In the genomic region with DNA sequence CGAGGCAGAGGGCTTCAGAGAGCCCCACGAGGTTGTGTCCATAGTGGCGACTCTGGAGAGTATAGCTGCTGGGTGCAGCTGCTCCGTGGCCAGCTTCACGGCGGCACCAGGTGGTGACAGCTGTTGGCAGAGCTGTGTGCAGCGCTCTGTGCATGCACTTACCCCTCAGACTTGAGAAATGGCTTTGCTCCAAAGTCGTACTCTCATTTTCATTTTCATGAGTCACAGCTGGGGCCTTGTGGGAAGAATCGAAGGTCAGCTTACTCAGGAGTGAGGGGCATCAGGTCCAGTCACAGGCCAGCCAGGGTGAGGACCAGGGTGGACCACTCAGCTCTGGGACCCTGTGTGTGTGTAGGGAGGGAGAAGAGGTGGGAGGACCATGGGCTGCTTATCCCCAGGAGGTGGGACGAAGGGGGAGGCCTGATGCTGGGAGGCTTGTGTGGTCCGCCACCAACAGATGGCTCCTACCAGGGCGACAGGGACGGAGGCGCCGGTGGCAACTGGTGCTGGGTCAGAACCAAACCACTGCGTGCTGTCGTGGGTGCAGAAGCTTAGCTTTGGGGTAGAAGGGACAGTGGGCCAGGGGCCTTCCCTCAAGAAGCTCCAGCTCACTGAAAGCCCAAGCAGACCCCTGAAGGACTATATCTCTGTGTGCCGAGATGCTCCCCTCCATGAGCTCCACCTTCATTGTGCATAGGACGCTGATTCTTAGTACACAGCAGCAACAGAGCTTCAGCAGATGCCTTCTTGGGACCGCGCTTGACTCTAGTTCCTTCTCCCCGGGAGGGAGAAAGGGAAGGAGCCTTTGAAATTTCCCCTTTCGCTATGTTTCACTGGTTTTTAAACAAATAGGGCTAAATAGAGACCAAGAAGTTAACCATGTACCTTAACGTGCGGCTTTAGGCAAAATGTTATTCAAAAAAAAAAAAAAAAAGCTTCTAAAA, we compare ENCODE assay signal across 8 cellular contexts.
A peak's percentile ranks its signal among the peaks of the same experiment; 100 is the strongest.
DNase-seq lines count a peak whose midpoint lies in the region; ATAC-seq and TF ChIP-seq lines count a peak whose summit lies in the region.

No MANE protein-coding gene starts in this region.

- DNase-seq in activated naive CD8-positive, alpha-beta T cell treated with anti-CD3 and anti-CD28 coated beads for 36 hours, result peak; percentile 50
- no peak for DNase-seq in NCI-H1436 (lab: John Stamatoyannopoulos, UW)
- no peak for DNase-seq in occipital lobe (lab: John Stamatoyannopoulos, UW)
- no peak for DNase-seq in GOT3 (lab: John Stamatoyannopoulos, UW)

- H3K9me3 Mint-ChIP-seq in activated naive CD8-positive, alpha-beta T cell treated with anti-CD3 and anti-CD28 coated beads for 36 hours, result no peaks in the 10 kb centered on the region
- no peaks in the 10 kb centered on the region for H3K9me3 Mint-ChIP-seq in nephron

- H3K4me1 Mint-ChIP-seq in activated naive CD8-positive, alpha-beta T cell treated with anti-CD3 and anti-CD28 coated beads for 36 hours, result peaks cover 61% of the 10 kb centered on the region
- peaks cover 33% of the 10 kb centered on the region for H3K4me1 Mint-ChIP-seq in nephron

- peaks cover 33% of the 10 kb centered on the region for H3K36me3 Mint-ChIP-seq in activated naive CD8-positive, alpha-beta T cell treated with anti-CD3 and anti-CD28 coated beads for 36 hours
- no peaks in the 10 kb centered on the region for H3K36me3 Mint-ChIP-seq in nephron (ENCODE audit: low read depth)

- peak overlapping the region; percentile 90 for H3K27ac Mint-ChIP-seq in activated naive CD8-positive, alpha-beta T cell treated with anti-CD3 and anti-CD28 coated beads for 36 hours
- peak overlapping the region; percentile 81 to 88 (median 87) for H3K27ac Mint-ChIP-seq in nephron

- peak overlapping the region; percentile 56 for H3K4me3 Mint-ChIP-seq in activated naive CD8-positive, alpha-beta T cell treated with anti-CD3 and anti-CD28 coated beads for 36 hours
- peak overlapping the region in 1 of 3 experiments; percentile 35 for H3K4me3 Mint-ChIP-seq in nephron

- no peak for TF ChIP-seq CTCF in nephron (IDR thresholded peaks at IDR 0.05; ENCODE audit: unreplicated experiment in 3 of 3)

- H3K27me3 Mint-ChIP-seq in activated naive CD8-positive, alpha-beta T cell treated with anti-CD3 and anti-CD28 coated beads for 36 hours, result no peaks in the 10 kb centered on the region
- no peaks in the 10 kb centered on the region for H3K27me3 Mint-ChIP-seq in nephron (ENCODE audit: low read depth)

- peak; percentile 25 for TF ChIP-seq POLR2A in GM10847 (IDR thresholded peaks at IDR 0.05; ENCODE audit: extremely low read depth, insufficient read length)

- peak; percentile 53 for ATAC-seq in GM19397 (IDR thresholded peaks at IDR 0.05; ENCODE audit: unreplicated experiment)
- peak; percentile 60 for ATAC-seq in HG03342 (IDR thresholded peaks at IDR 0.05; ENCODE audit: unreplicated experiment)
